In the genomic region with DNA sequence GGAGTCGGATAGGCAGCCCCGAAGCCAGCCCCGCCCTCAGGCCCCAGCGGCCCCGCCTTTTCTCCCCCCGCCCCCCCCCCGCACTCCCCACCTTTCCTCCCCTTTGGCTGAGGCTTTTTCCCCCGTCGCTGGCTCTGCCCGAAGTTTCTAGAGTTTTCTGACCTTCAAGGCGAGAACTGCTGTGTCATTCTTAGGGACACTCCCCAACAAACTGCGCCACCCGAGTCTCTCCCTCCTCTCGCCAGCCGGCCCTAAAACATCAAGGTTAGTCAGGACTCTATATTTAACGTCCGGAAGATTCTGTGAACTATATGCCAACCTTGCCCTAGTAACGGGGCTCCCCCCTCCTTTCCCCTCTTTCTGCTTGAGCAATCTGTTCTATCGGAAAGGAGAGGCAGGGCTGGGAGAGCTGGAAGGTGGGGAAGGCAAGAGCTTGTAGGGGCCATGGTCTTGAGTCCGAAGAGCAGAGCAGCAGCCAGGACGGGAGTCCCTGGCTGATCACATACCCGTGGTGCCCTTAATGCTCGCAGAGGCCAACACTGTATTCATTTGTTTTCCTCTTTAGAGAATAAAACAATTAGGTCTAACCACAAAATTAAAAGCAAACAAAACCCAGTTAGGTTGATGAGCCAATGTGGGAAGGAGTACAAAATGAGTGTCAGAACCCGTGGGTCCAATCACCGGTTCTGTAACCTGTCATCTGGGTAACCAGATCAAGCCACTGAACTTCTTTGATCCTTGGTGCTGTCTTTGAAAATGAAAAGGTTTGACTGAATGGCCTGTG, we compare ENCODE assay signal across 7 cellular contexts. TPM values are rescaled to one million over a fixed set of nuclear protein-coding genes. Genes with fewer than 3 reads are reported as not detected.
DNase-seq lines count a peak whose midpoint lies in the region; ATAC-seq, FAIRE-seq and TF ChIP-seq lines count a peak whose summit lies in the region.

No MANE protein-coding gene starts in this region.

- no peak for FAIRE-seq in pancreas (lab: Jason Lieb, UNC)

- ATAC-seq in HG03442 (IDR thresholded peaks at IDR 0.05; ENCODE audit: unreplicated experiment) (peak; percentile 40), left cardiac atrium (peak; percentile 69 to 72), pancreas (peak; percentile 35 to 77 (median 54)), GM21529 (IDR thresholded peaks at IDR 0.05; ENCODE audit: unreplicated experiment) (no peak)

- H3K27ac ChIP-seq in pancreas, result peak overlapping the region; percentile 76 to 99 (median 90)

- no peaks in the 10 kb centered on the region for H3K27me3 ChIP-seq in pancreas

- DNase-seq in GM13977 (ENCODE audit: low spot score), result peak; percentile 61
- DNase-seq in SKM-1 treated with dmso at 0.1 percent for 144 hours (lab: John Stamatoyannopoulos, UW; ENCODE audit: unreplicated experiment), result peak; percentile 59
- peak; percentile 78 for DNase-seq in amniotic epithelial cell (ENCODE audit: low read depth)
- peak; percentile 87 for DNase-seq in left cardiac atrium
- peak; percentile 83 to 92 (median 86) for DNase-seq in pancreas

- 1% methylated on average over 19 to 24 of the region's 25 CpGs for WGBS in pancreas, 2 donors

- in situ Hi-C loops in GM13977 (cut with MboI; ENCODE audit: low pct_unique_long_range_greater_than_20kb, low sequenced_read_pairs, unreplicated experiment), result no loop called here

- no peaks in the 10 kb centered on the region for H3K9me3 ChIP-seq in pancreas

- H3K4me3 ChIP-seq in pancreas, result peak overlapping the region; percentile 20 to 59 (median 33)

- no peaks in the 10 kb centered on the region for H3K36me3 ChIP-seq in pancreas

- intact Hi-C loops in left cardiac atrium (cut with DNase I) (no loop called here), pancreas (cut with DNase I) (no loop called here)

- H3K4me1 ChIP-seq in pancreas, result peaks cover 34 to 53% (median 50%) of the 10 kb centered on the region in 3 donors

- TF ChIP-seq CTCF in GM13977 (IDR thresholded peaks at IDR 0.05; ENCODE audit: extremely low read depth, insufficient read depth, missing control alignments), result no peak
- no peak for TF ChIP-seq CTCF in pancreas (IDR thresholded peaks at IDR 0.05)

RNA-seq across cellular contexts. Expression of gene HSPA1B, which starts 5.3 kb away (rescaled TPM):
- 100 to 1,000 TPM; 142 to 192 TPM for total RNA-seq in left cardiac atrium
- total RNA-seq in pancreas, result 100 to 1,000 TPM in 2 of 6 donors, 10 to 100 TPM in 4; 24.6 to 248 (median 43.2) TPM
- 10 to 100 TPM; 18.4 to 60.4 TPM for polyA plus RNA-seq in pancreas

RNA-seq across cellular contexts. Expression of gene HSPA1A, which starts 6.9 kb away (rescaled TPM):
- total RNA-seq in left cardiac atrium (100 to 1,000 TPM; 197 to 288 TPM), pancreas (100 to 1,000 TPM in 1 of 6 donors, 10 to 100 TPM in 5; 18.2 to 195 (median 29.6) TPM)
- polyA plus RNA-seq in pancreas, result 10 to 100 TPM; 51.7 to 85.0 TPM

RNA-seq across cellular contexts. Expression of gene HSPA1L, which starts 7.1 kb away (rescaled TPM):
- total RNA-seq in left cardiac atrium (1 to 10 TPM; 1.1 to 2.6 TPM), pancreas (1 to 10 TPM in 2 of 6 donors, under 1 TPM in 4; 0.51 to 1.2 (median 0.68) TPM)
- polyA plus RNA-seq in pancreas, result 1 to 10 TPM in 1 of 2 donors, under 1 TPM in 1; 0.46 to 1.0 TPM

RNA-seq across cellular contexts. Expression of gene LSM2, which starts 15.5 kb away (rescaled TPM):
- total RNA-seq in left cardiac atrium (10 to 100 TPM; 24.3 to 29.4 TPM), pancreas (10 to 100 TPM; 11.0 to 23.1 (median 19.0) TPM)
- 10 to 100 TPM; 25.1 to 27.3 TPM for polyA plus RNA-seq in pancreas

RNA-seq across cellular contexts. Expression of gene VARS1, which starts 26.7 kb away (rescaled TPM):
- total RNA-seq in left cardiac atrium (10 to 100 TPM; 24.8 to 39.3 TPM), pancreas (10 to 100 TPM; 22.0 to 48.1 (median 36.2) TPM)
- 10 to 100 TPM; 35.3 to 67.3 TPM for polyA plus RNA-seq in pancreas
